In the genomic region with DNA sequence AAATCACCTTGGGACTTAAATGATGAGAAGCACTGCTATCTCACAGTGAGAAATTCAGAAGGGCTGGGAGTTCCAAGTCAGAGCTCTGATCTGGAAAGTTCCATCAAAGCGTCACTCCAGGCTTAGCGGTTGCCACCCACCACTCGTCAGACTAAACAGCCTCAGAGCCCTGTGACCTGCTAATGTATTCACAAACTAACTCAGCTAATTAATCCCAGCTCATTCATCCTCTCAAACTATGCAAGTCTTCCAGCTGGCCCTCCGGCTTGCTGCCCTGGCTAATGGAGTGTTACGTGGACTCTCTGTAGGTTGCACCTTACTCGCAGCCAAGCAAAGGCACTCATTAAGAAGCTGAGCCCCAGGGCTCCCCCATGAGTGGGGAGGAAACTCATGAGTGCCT, we compare ENCODE assay signal across 29 cellular contexts.
"Had no signal": no experiment of that assay in that cellular context is flagged by ENCODE, and none has a peak within 500 bp of the region (broad histone marks: within the 10 kb centered on the region; RNA-seq: fewer than 3 reads in every experiment).

No MANE protein-coding gene starts in this region.

- H3K36me3 ChIP-seq: esophagus muscularis mucosa, heart left ventricle, spleen, thoracic aorta, uterus had no signal

- H3K9me3 ChIP-seq: esophagus muscularis mucosa, heart left ventricle, psoas muscle, spleen, thoracic aorta, uterus had no signal

- H3K4me1 Mint-ChIP-seq: activated CD4-positive, alpha-beta T cell treated with anti-CD3 and anti-CD28 coated beads for 36 hours; central memory CD8-positive, alpha-beta T cell; immature natural killer cell; naive thymus-derived CD4-positive, alpha-beta T cell; stimulated activated effector memory CD8-positive, alpha-beta T cell treated with anti-CD3 and anti-CD28 coated beads, Interleukin-12 subunit alpha, Interleukin-12 subunit beta, amount 100 ng/mL, for 72 hours had no signal

- H3K27ac Mint-ChIP-seq: activated CD4-positive, alpha-beta T cell treated with anti-CD3 and anti-CD28 coated beads for 36 hours; activated CD8-positive, alpha-beta T cell treated with anti-CD3 and anti-CD28 coated beads, Interleukin-2, amount 10 ng/mL, durations not matched to agents 7 days and 5 days; activated naive CD8-positive, alpha-beta T cell; dendritic cell treated with granulocyte-macrophage colony-stimulating factor and Interleukin-4, amounts not matched to agents 40 ng/mL and 50 ng/mL, for 4 days; immature natural killer cell; naive thymus-derived CD4-positive, alpha-beta T cell; stimulated activated effector memory CD8-positive, alpha-beta T cell treated with anti-CD3 and anti-CD28 coated beads, Interleukin-12 subunit alpha, Interleukin-12 subunit beta, amount 100 ng/mL, for 72 hours; stimulated activated naive CD8-positive, alpha-beta T cell treated with anti-CD3 and anti-CD28 coated beads, Interleukin-15, Interleukin-2, amounts not matched to agents 100 ng/mL and 50 ng/mL, for 24 hours; T-helper 2 cell treated with Interferon-gamma antibody and Interleukin-4, amounts not matched to agents 5 μg/mL and 100 μg/mL, for 36 hours; type B pancreatic cell had no signal

- H3K9ac ChIP-seq: parathyroid adenoma had no signal

- DNase-seq: activated CD4-positive, alpha-beta T cell treated with anti-CD3 and anti-CD28 coated beads for 36 hours; activated CD4-positive, CD25-positive, alpha-beta regulatory T cell; activated CD8-positive, alpha-beta T cell treated with anti-CD3 and anti-CD28 coated beads, Interleukin-2, amount 10 ng/mL, durations not matched to agents 7 days and 5 days; activated effector memory CD4-positive, alpha-beta T cell treated with Interleukin-2 at 50 U/mL for 16 hours; activated naive CD4-positive, alpha-beta T cell treated with Interleukin-2 at 50 U/mL for 16 hours; foreskin keratinocyte; heart left ventricle; hypothalamus; immature natural killer cell; kidney; left colon; midbrain; naive thymus-derived CD4-positive, alpha-beta T cell; occipital lobe; psoas muscle; right cardiac atrium; spleen; stimulated activated CD4-positive, alpha-beta T cell treated with anti-CD3 and anti-CD28 coated beads, Interleukin-2, amount 100 ng/mL, for 48 hours; uterus had no signal

- H3K27me3 ChIP-seq: foreskin keratinocyte, uterus had no signal

- H3K4me3 ChIP-seq: esophagus muscularis mucosa, heart left ventricle, psoas muscle, spleen, thoracic aorta, uterus had no signal

- H3K4me1 ChIP-seq: esophagus muscularis mucosa, foreskin keratinocyte, heart left ventricle, parathyroid adenoma, psoas muscle, spleen, uterus had no signal

- H3K4me3 Mint-ChIP-seq: activated CD4-positive, alpha-beta T cell treated with anti-CD3 and anti-CD28 coated beads for 36 hours; activated CD8-positive, alpha-beta T cell treated with anti-CD3 and anti-CD28 coated beads, Interleukin-2, amount 10 ng/mL, durations not matched to agents 7 days and 5 days; activated naive CD8-positive, alpha-beta T cell; central memory CD8-positive, alpha-beta T cell; dendritic cell treated with granulocyte-macrophage colony-stimulating factor and Interleukin-4, amounts not matched to agents 40 ng/mL and 50 ng/mL, for 4 days; immature natural killer cell; naive thymus-derived CD4-positive, alpha-beta T cell; stimulated activated effector memory CD8-positive, alpha-beta T cell treated with anti-CD3 and anti-CD28 coated beads, Interleukin-12 subunit alpha, Interleukin-12 subunit beta, amount 100 ng/mL, for 72 hours; stimulated activated naive CD8-positive, alpha-beta T cell treated with anti-CD3 and anti-CD28 coated beads, Interleukin-15, Interleukin-2, amounts not matched to agents 100 ng/mL and 50 ng/mL, for 24 hours; T-helper 2 cell treated with Interferon-gamma antibody and Interleukin-4, amounts not matched to agents 5 μg/mL and 100 μg/mL, for 36 hours; type B pancreatic cell had no signal

- H3K9me3 Mint-ChIP-seq: central memory CD8-positive, alpha-beta T cell; dendritic cell treated with granulocyte-macrophage colony-stimulating factor and Interleukin-4, amounts not matched to agents 40 ng/mL and 50 ng/mL, for 4 days; immature natural killer cell; naive thymus-derived CD4-positive, alpha-beta T cell; stimulated activated effector memory CD8-positive, alpha-beta T cell treated with anti-CD3 and anti-CD28 coated beads, Interleukin-12 subunit alpha, Interleukin-12 subunit beta, amount 100 ng/mL, for 72 hours; stimulated activated naive CD8-positive, alpha-beta T cell treated with anti-CD3 and anti-CD28 coated beads, Interleukin-15, Interleukin-2, amounts not matched to agents 100 ng/mL and 50 ng/mL, for 24 hours; T-helper 2 cell treated with Interferon-gamma antibody and Interleukin-4, amounts not matched to agents 5 μg/mL and 100 μg/mL, for 36 hours; type B pancreatic cell had no signal

- H3K27ac ChIP-seq: esophagus muscularis mucosa, foreskin keratinocyte, heart left ventricle, parathyroid adenoma, psoas muscle, spleen, thoracic aorta, uterus had no signal

- H3K36me3 Mint-ChIP-seq: activated naive CD8-positive, alpha-beta T cell; immature natural killer cell; naive thymus-derived CD4-positive, alpha-beta T cell; stimulated activated effector memory CD8-positive, alpha-beta T cell treated with anti-CD3 and anti-CD28 coated beads, Interleukin-12 subunit alpha, Interleukin-12 subunit beta, amount 100 ng/mL, for 72 hours; type B pancreatic cell had no signal
